Comparison of ENCODE assay signal across 24 cellular contexts in the genomic region with DNA sequence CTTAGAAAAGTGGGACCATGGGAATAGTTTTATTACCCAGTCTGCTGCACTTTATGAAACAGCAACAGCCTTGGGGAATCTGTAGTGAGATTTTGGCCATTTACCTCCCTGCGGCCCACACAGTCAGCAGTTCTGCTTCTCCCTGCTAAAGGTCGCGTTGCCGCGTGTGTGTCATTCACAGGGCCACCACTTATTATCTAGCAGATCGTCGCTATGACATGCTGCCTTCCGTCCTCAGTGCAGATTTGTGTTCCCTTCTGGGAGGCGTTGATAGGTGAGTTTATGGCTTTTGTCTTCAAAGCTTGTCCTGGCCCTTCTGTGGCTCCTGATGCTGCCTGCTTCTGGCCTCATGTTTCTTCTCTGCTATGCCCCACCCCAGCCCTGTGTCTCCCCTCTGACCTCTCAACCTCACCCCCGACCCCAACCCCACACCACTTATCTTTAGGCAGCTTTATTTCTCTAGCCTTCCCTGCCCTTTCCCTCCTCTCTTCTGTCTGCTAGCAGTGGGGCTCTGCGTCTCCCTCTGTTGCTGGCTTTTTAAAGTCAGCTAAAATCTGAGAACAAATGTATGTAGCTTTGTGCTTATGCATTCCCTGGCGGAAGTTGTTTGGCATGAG. TPM values are rescaled to one million over a fixed set of nuclear protein-coding genes. Genes with fewer than 3 reads are reported as not detected.
A peak's percentile ranks its signal among the peaks of the same experiment; 100 is the strongest.
DNase-seq lines count a peak whose midpoint lies in the region; ATAC-seq and TF ChIP-seq lines count a peak whose summit lies in the region.
"Had no signal": no experiment of that assay in that cellular context is flagged by ENCODE, and none has a peak within 500 bp of the region (broad histone marks: within the 10 kb centered on the region; RNA-seq: fewer than 3 reads in every experiment).

No MANE protein-coding gene starts in this region.

- no peak overlapping the region for H3K4me2 ChIP-seq in neuronal stem cell (ENCODE audit: insufficient read depth, low read length, poor library complexity, severe bottlenecking)

- H3K27ac ChIP-seq in CD8-positive, alpha-beta memory T cell (ENCODE audit: low read depth, low read length): no peak overlapping the region
- H3K27ac ChIP-seq in HEK293 (ENCODE audit: extremely low read depth, low read depth, low read length) (no peak overlapping the region), neuronal stem cell (replicated peaks; ENCODE audit: low read length) (peak overlapping the region; percentile 21)
- H3K27ac ChIP-seq: ascending aorta, gastroesophageal sphincter, left lung, transverse colon, WERI-Rb-1 had no signal

- no peak overlapping the region for H4K8ac ChIP-seq in neuronal stem cell (ENCODE audit: low read depth, low read length)

- no peaks in the 10 kb centered on the region for H3K9me3 Mint-ChIP-seq in CD8-positive, alpha-beta memory T cell
- H3K9me3 Mint-ChIP-seq in activated naive CD8-positive, alpha-beta T cell treated with anti-CD3 and anti-CD28 coated beads, Interleukin-2, amount 50 U/mL, for 24 hours: no peaks in the 10 kb centered on the region
- H3K9me3 Mint-ChIP-seq: activated CD4-positive, alpha-beta T cell treated with anti-CD3 and anti-CD28 coated beads, Interleukin-2, amount 10 ng/mL, durations not matched to agents 24 days and 14 days; CD14-positive monocyte; naive thymus-derived CD4-positive, alpha-beta T cell had no signal

- no peak overlapping the region for H3K23ac ChIP-seq in neuronal stem cell (ENCODE audit: low read depth, low read length, poor library complexity)

- CTCF ChIA-PET in CD8-positive, alpha-beta memory T cell (lab: Charles Lee): no interaction called here
- CTCF ChIA-PET in HEK293 (lab: Yijun Ruan, JAX): interaction anchor here (0.5 to 2.8 kb wide), 4 partner anchors 21 to 175 kb away, joined by 3 to 11 read pairs (median 6); a partner anchor contains a TSS

- no peak overlapping the region for H3K14ac ChIP-seq in neuronal stem cell (ENCODE audit: low read length)

- no peak overlapping the region for H2BK120ac ChIP-seq in neuronal stem cell (ENCODE audit: low read depth, low read length)

- no peak overlapping the region for H2BK12ac ChIP-seq in neuronal stem cell (ENCODE audit: low read length)

- H3K4me3 ChIP-seq in CD8-positive, alpha-beta memory T cell (ENCODE audit: low read length): no peak overlapping the region
- H3K4me3 ChIP-seq in HEK293 (ENCODE audit: low read depth, low read length) (no peak overlapping the region), neuronal stem cell (ENCODE audit: low read length in 2 of 2) (no peak overlapping the region)
- H3K4me3 ChIP-seq: ascending aorta, gastroesophageal sphincter, GM12878, left lung, transverse colon had no signal

- no peaks in the 10 kb centered on the region for H3K27me3 Mint-ChIP-seq in CD8-positive, alpha-beta memory T cell
- H3K27me3 Mint-ChIP-seq in activated naive CD8-positive, alpha-beta T cell treated with anti-CD3 and anti-CD28 coated beads, Interleukin-2, amount 50 U/mL, for 24 hours: no peaks in the 10 kb centered on the region
- H3K27me3 Mint-ChIP-seq: activated CD4-positive, alpha-beta T cell treated with anti-CD3 and anti-CD28 coated beads, Interleukin-2, amount 10 ng/mL, durations not matched to agents 24 days and 14 days; naive thymus-derived CD4-positive, alpha-beta T cell had no signal

- no peaks in the 10 kb centered on the region for H3K79me1 ChIP-seq in neuronal stem cell (ENCODE audit: low read depth, low read length)

- no peak overlapping the region for H3K9ac ChIP-seq in neuronal stem cell (ENCODE audit: low read depth, low read length, poor library complexity)

- POLR2A ChIA-PET in CD8-positive, alpha-beta memory T cell (lab: Charles Lee): no interaction called here
- POLR2A ChIA-PET in HEK293 (lab: Yijun Ruan, JAX): no interaction called here

- no peak overlapping the region for H2BK15ac ChIP-seq in neuronal stem cell (ENCODE audit: low read length)

- H4K91ac ChIP-seq in neuronal stem cell (ENCODE audit: low read depth, low read length, poor library complexity): no peak overlapping the region

- DNase-seq in CD8-positive, alpha-beta memory T cell: no peak
- no peak for DNase-seq in activated naive CD8-positive, alpha-beta T cell treated with anti-CD3 and anti-CD28 coated beads, Interleukin-2, amount 50 U/mL, for 24 hours
- peak; percentile 14 for DNase-seq in neuronal stem cell (ENCODE audit: low spot score)
- no peak for DNase-seq in mesenteric fat pad (ENCODE audit: low spot score)
- DNase-seq in stimulated activated CD8-positive, alpha-beta memory T cell treated with anti-CD3 and anti-CD28 coated beads, Interleukin-4, amount 100 ng/mL, for 48 hours: no peak
- DNase-seq: activated CD4-positive, alpha-beta T cell treated with anti-CD3 and anti-CD28 coated beads, Interleukin-2, amount 10 ng/mL, durations not matched to agents 24 days and 14 days; activated naive CD4-positive, alpha-beta T cell treated with anti-CD3 and anti-CD28 coated beads, Interleukin-2, amount 50 U/mL, for 16 hours; caudate nucleus; Karpas-422; left lung; naive thymus-derived CD4-positive, alpha-beta T cell; NCI-H1436; NCI-H2081 treated with DMSO at 0.1 percent for 48 hours; NCI-H446 treated with DMSO at 0.1 percent for 48 hours; NCI-H82; T-helper 2 cell; transverse colon; WERI-Rb-1 had no signal

- H3K27me3 ChIP-seq in CD8-positive, alpha-beta memory T cell (ENCODE audit: insufficient read depth, low read length, poor library complexity, severe bottlenecking): no peaks in the 10 kb centered on the region
- no peaks in the 10 kb centered on the region for H3K27me3 ChIP-seq in neuronal stem cell (ENCODE audit: control insufficient read depth in 3 of 3, insufficient read depth in 3 of 3, low read depth in 1 of 3, low read length in 3 of 3)
- H3K27me3 ChIP-seq: ascending aorta, gastroesophageal sphincter, left lung, transverse colon had no signal

- H3K36me3 Mint-ChIP-seq in CD8-positive, alpha-beta memory T cell: peaks cover 6 to 80% (median 23%) of the 10 kb centered on the region in 3 donors
- H3K36me3 Mint-ChIP-seq in activated naive CD8-positive, alpha-beta T cell treated with anti-CD3 and anti-CD28 coated beads, Interleukin-2, amount 50 U/mL, for 24 hours (ENCODE audit: low read depth): peaks cover 39% of the 10 kb centered on the region

- H2AFZ ChIP-seq in neuronal stem cell (ENCODE audit: low read length): no peak overlapping the region

- no peak overlapping the region for H3K18ac ChIP-seq in neuronal stem cell (ENCODE audit: low read length)

- no peak overlapping the region for H2AK5ac ChIP-seq in neuronal stem cell (ENCODE audit: low read depth, low read length)

- no CpG with 5 or more reads among the region's 12 CpGs for WGBS in neuronal stem cell (ENCODE audit: extremely low coverage in 2 of 2, insufficient read length in 2 of 2, insufficient replicate concordance in 1 of 2), 2 donors

- H3K4me3 Mint-ChIP-seq in CD8-positive, alpha-beta memory T cell: no peak overlapping the region
- no peak overlapping the region for H3K4me3 Mint-ChIP-seq in activated naive CD8-positive, alpha-beta T cell treated with anti-CD3 and anti-CD28 coated beads, Interleukin-2, amount 50 U/mL, for 24 hours
- H3K4me3 Mint-ChIP-seq: activated CD4-positive, alpha-beta T cell treated with anti-CD3 and anti-CD28 coated beads, Interleukin-2, amount 10 ng/mL, durations not matched to agents 24 days and 14 days; CD14-positive monocyte; naive thymus-derived CD4-positive, alpha-beta T cell had no signal

- no peak for ATAC-seq in activated naive CD8-positive, alpha-beta T cell treated with anti-CD3 and anti-CD28 coated beads, Interleukin-2, amount 50 U/mL, for 24 hours
- no peak for ATAC-seq in GM21529 (IDR thresholded peaks at IDR 0.05; ENCODE audit: unreplicated experiment)
- ATAC-seq: gastroesophageal sphincter; GM12878; left lung; naive thymus-derived CD4-positive, alpha-beta T cell had no signal

- no peaks in the 10 kb centered on the region for H3K4me1 ChIP-seq in CD8-positive, alpha-beta memory T cell (ENCODE audit: insufficient read depth, low read length)
- H3K4me1 ChIP-seq in HEK293 (ENCODE audit: control insufficient read depth, insufficient read depth, low read length): no peaks in the 10 kb centered on the region
- peaks cover 5 to 6% of the 10 kb centered on the region in 2 donors for H3K4me1 ChIP-seq in neuronal stem cell (ENCODE audit: control insufficient read depth in 2 of 2, insufficient read depth in 1 of 2, low read depth in 1 of 2, low read length in 2 of 2)
- H3K4me1 ChIP-seq: ascending aorta, gastroesophageal sphincter, left lung, transverse colon had no signal

- H3K36me3 ChIP-seq in CD8-positive, alpha-beta memory T cell (ENCODE audit: insufficient read depth, low read length): peaks cover 30% of the 10 kb centered on the region
- peaks cover 63 to 72% of the 10 kb centered on the region in 2 experiments for H3K36me3 ChIP-seq in HEK293 (ENCODE audit: control insufficient read depth in 2 of 2, insufficient read depth in 1 of 2, low read length in 2 of 2)
- H3K36me3 ChIP-seq in neuronal stem cell (replicated peaks in 1 of 2; ENCODE audit: control insufficient read depth in 2 of 2, insufficient read depth in 2 of 2, low read length in 2 of 2): peaks cover 7 to 96% of the 10 kb centered on the region in 2 donors

- H3K4ac ChIP-seq in neuronal stem cell (ENCODE audit: low read length): no peak overlapping the region

- H3K9me3 ChIP-seq in CD8-positive, alpha-beta memory T cell (ENCODE audit: low read length): no peaks in the 10 kb centered on the region
- H3K9me3 ChIP-seq in HEK293 (ENCODE audit: control insufficient read depth, insufficient read depth, low read depth, low read length) (no peaks in the 10 kb centered on the region), neuronal stem cell (replicated peaks in 1 of 2; ENCODE audit: control insufficient read depth in 2 of 2, insufficient read depth in 1 of 2, low read depth in 1 of 2, low read length in 2 of 2) (no peaks in the 10 kb centered on the region)
- H3K9me3 ChIP-seq: ascending aorta, gastroesophageal sphincter, left lung, transverse colon had no signal

- peak overlapping the region in 5 of 8 donors; percentile 21 to 83 (median 65) for H3K27ac Mint-ChIP-seq in CD8-positive, alpha-beta memory T cell
- H3K27ac Mint-ChIP-seq in activated naive CD8-positive, alpha-beta T cell treated with anti-CD3 and anti-CD28 coated beads, Interleukin-2, amount 50 U/mL, for 24 hours: peak overlapping the region; percentile 44
- H3K27ac Mint-ChIP-seq: activated CD4-positive, alpha-beta T cell treated with anti-CD3 and anti-CD28 coated beads, Interleukin-2, amount 10 ng/mL, durations not matched to agents 24 days and 14 days had no signal

- TF ChIP-seq CTCF in HEK293 (tag by site-specific recombination; IDR thresholded peaks at IDR 0.05): peak; percentile 17; the same call in 1 of the 2 replicates

- no peak overlapping the region for H2BK5ac ChIP-seq in neuronal stem cell (ENCODE audit: low read length)

- H3K4me1 Mint-ChIP-seq in CD8-positive, alpha-beta memory T cell: no peaks in the 10 kb centered on the region
- H3K4me1 Mint-ChIP-seq in activated naive CD8-positive, alpha-beta T cell treated with anti-CD3 and anti-CD28 coated beads, Interleukin-2, amount 50 U/mL, for 24 hours: peaks cover 6% of the 10 kb centered on the region
- H3K4me1 Mint-ChIP-seq: CD14-positive monocyte had no signal

RNA-seq across cellular contexts. Expression of a gene that starts 30.1 kb away (rescaled TPM):
- 10 to 100 TPM; 24.7 to 26.5 TPM for total RNA-seq in CD8-positive, alpha-beta memory T cell
- polyA plus RNA-seq in CD8-positive, alpha-beta memory T cell: 42.7 TPM
- 7.7 TPM for polyA plus RNA-seq in neuronal stem cell (2013, experiment 1 of 2)
- polyA plus RNA-seq in neuronal stem cell (2013, experiment 2 of 2): 7.9 TPM
- 43.5 TPM for total RNA-seq in mesenteric fat pad

RNA-seq across cellular contexts. Expression of a gene that starts 33.1 kb away (rescaled TPM):
- total RNA-seq in CD8-positive, alpha-beta memory T cell: 10 to 100 TPM; 58.9 to 63.7 TPM
- polyA plus RNA-seq in CD8-positive, alpha-beta memory T cell: 9.1 TPM
- 14.8 TPM for polyA plus RNA-seq in neuronal stem cell (2013, experiment 1 of 2)
- polyA plus RNA-seq in neuronal stem cell (2013, experiment 2 of 2): 13.9 TPM
- total RNA-seq in mesenteric fat pad: 5.3 TPM
